In genomic region chr10:124717911-124718734, GRCh38 we compare ENCODE assay signal across 8 cellular contexts. TPM values are rescaled to one million over a fixed set of nuclear protein-coding genes. Genes with fewer than 3 reads are reported as not detected.
DNase-seq lines count a peak whose midpoint lies in the region; ATAC-seq and TF ChIP-seq lines count a peak whose summit lies in the region.

No MANE protein-coding gene starts in this region.

- H2AFZ ChIP-seq in MM.1S (ENCODE audit: low read length) = no peak overlapping the region

- H3K4me1 Mint-ChIP-seq in activated T-cell treated with anti-CD3 and anti-CD28 coated beads, Interleukin-2, amount 50 U/mL, for 24 hours (ENCODE audit: low read depth) = peaks cover 93% of the 10 kb centered on the region

- H3K79me2 ChIP-seq in MM.1S (ENCODE audit: low read length) = peaks cover 66% of the 10 kb centered on the region

- intact Hi-C loops in heart right ventricle (cut with DNase I) = no loop called here
- intact Hi-C loops in posterior vena cava (cut with DNase I) = no loop called here

- no peaks in the 10 kb centered on the region for H4K20me1 ChIP-seq in MM.1S (ENCODE audit: insufficient read depth, low read length)

- peaks cover 28% of the 10 kb centered on the region for H3K36me3 Mint-ChIP-seq in activated T-cell treated with anti-CD3 and anti-CD28 coated beads, Interleukin-2, amount 50 U/mL, for 24 hours (ENCODE audit: low read depth)

- H3K9me3 Mint-ChIP-seq in activated T-cell treated with anti-CD3 and anti-CD28 coated beads, Interleukin-2, amount 50 U/mL, for 24 hours = no peaks in the 10 kb centered on the region

- WGBS in heart right ventricle, 2 donors = 52 to 57% methylated on average over 12 of the region's 12 CpGs

- no peak overlapping the region for H3K9ac ChIP-seq in MM.1S (ENCODE audit: low read length)

- H3K4me2 ChIP-seq in MM.1S (ENCODE audit: low read depth, low read length) = no peak overlapping the region

- no peak for TF ChIP-seq CTCF in heart right ventricle (IDR thresholded peaks at IDR 0.05)
- no peak for TF ChIP-seq CTCF in MM.1S (IDR thresholded peaks at IDR 0.05; ENCODE audit: low read length)

- H3K4me3 ChIP-seq in heart right ventricle = peak overlapping the region in 1 of 10 donors; percentile 27
- H3K4me3 ChIP-seq in MM.1S (ENCODE audit: low read length) = no peak overlapping the region

- H3K9me2 ChIP-seq in MM.1S (replicated peaks; ENCODE audit: insufficient read depth, low read length) = no peaks in the 10 kb centered on the region

- ATAC-seq in GM18502 (IDR thresholded peaks at IDR 0.05; ENCODE audit: poor library complexity, unreplicated experiment) (peak; percentile 67), HG02798 (IDR thresholded peaks at IDR 0.05; ENCODE audit: poor library complexity, unreplicated experiment) (peak; percentile 56), heart right ventricle (peak in 6 of 8 donors; percentile 0 to 42 (median 14))

- H3K4me1 ChIP-seq in heart right ventricle (peaks cover 17 to 100% (median 94%) of the 10 kb centered on the region in 9 donors), MM.1S (ENCODE audit: low read length) (peaks cover 26% of the 10 kb centered on the region)

- H3K27me3 ChIP-seq in heart right ventricle = no peaks in the 10 kb centered on the region
- no peaks in the 10 kb centered on the region for H3K27me3 ChIP-seq in MM.1S (replicated peaks; ENCODE audit: insufficient read depth, low read length)

- peak overlapping the region; percentile 70 for H3K4me3 Mint-ChIP-seq in activated T-cell treated with anti-CD3 and anti-CD28 coated beads, Interleukin-2, amount 50 U/mL, for 24 hours

- DNase-seq in NOMO-1 (lab: John Stamatoyannopoulos, UW; ENCODE audit: unreplicated experiment in 2 of 2) (peak; percentile 89 to 95), heart right ventricle (no peak), MM.1S (no peak), posterior vena cava (ENCODE audit: low spot score) (no peak)
- peak; percentile 80 for DNase-seq in activated T-cell treated with anti-CD3 and anti-CD28 coated beads, Interleukin-2, amount 50 U/mL, for 24 hours
- DNase-seq in stimulated activated CD4-positive, alpha-beta T cell treated with anti-CD3 and anti-CD28 coated beads, Interleukin-2, amount 100 ng/mL, for 48 hours = peak; percentile 64 to 65

- H3K27ac Mint-ChIP-seq in activated T-cell treated with anti-CD3 and anti-CD28 coated beads, Interleukin-2, amount 50 U/mL, for 24 hours = peak overlapping the region; percentile 95

- no peaks in the 10 kb centered on the region for H3K36me3 ChIP-seq in heart right ventricle
- no peaks in the 10 kb centered on the region for H3K36me3 ChIP-seq in MM.1S (replicated peaks; ENCODE audit: insufficient read depth, low read length)

- H3K27ac ChIP-seq in heart right ventricle (peak overlapping the region; percentile 41 to 90 (median 78)), MM.1S (ENCODE audit: low read length) (no peak overlapping the region; the same call in 1 of the 2 replicates)

- H3K9me3 ChIP-seq in heart right ventricle (no peaks in the 10 kb centered on the region), MM.1S (replicated peaks; ENCODE audit: insufficient read depth, low read length) (no peaks in the 10 kb centered on the region)

- peaks cover 9% of the 10 kb centered on the region for H3F3A ChIP-seq in MM.1S (ENCODE audit: insufficient read depth, low read length)

- H3K27me3 Mint-ChIP-seq in activated T-cell treated with anti-CD3 and anti-CD28 coated beads, Interleukin-2, amount 50 U/mL, for 24 hours = no peaks in the 10 kb centered on the region

RNA-seq across cellular contexts. Expression of gene FAM53B, which starts 26.1 kb away (rescaled TPM):
- total RNA-seq in heart right ventricle (10 to 100 TPM; 19.0 to 42.9 (median 31.3) TPM), posterior vena cava (10 to 100 TPM; 15.6 to 21.4 TPM)
- polyA plus RNA-seq in heart right ventricle = 10 to 100 TPM; 11.6 to 25.5 TPM

Comparison
In these comparisons a context has a peak if more than half of its experiments do, and no peak if none do; other contexts are left out.
1. ATAC-seq: peak in every context shown above with its lines; median percentile 67 in GM18502; 56 in HG02798; 14 in heart right ventricle.
2. DNase-seq: peak in NOMO-1 (2 of 2), activated T-cell treated with anti-CD3 and anti-CD28 coated beads, Interleukin-2, amount 50 U/mL, for 24 hours (single experiment) and stimulated activated CD4-positive, alpha-beta T cell treated with anti-CD3 and anti-CD28 coated beads, Interleukin-2, amount 100 ng/mL, for 48 hours (2 of 2); none in heart right ventricle (0 of 2), MM.1S (single experiment) and posterior vena cava (single experiment).